Comparison of ENCODE assay signal across 7 cellular contexts in genomic region chr4:123785515-123785914, GRCh38.
DNase-seq lines count a peak whose midpoint lies in the region; TF ChIP-seq lines count a peak whose summit lies in the region.

No MANE protein-coding gene starts in this region.

- H3K9me3 ChIP-seq in muscle layer of colon (ENCODE audit: low read length) (no peaks in the 10 kb centered on the region), uterus (no peaks in the 10 kb centered on the region)

- H3K4me1 ChIP-seq in muscle layer of colon (ENCODE audit: insufficient read depth, low read length), result peaks cover 45% of the 10 kb centered on the region
- no peaks in the 10 kb centered on the region for H3K4me1 ChIP-seq in uterus

- peak; percentile 71 for DNase-seq in RPMI7951 (ENCODE audit: low read depth)
- DNase-seq in fibroblast of peridontal ligament (ENCODE audit: extremely low read depth), result peak; percentile 93
- peak; percentile 56 to 77 for DNase-seq in uterus
- no peak for DNase-seq in OCI-M2 (lab: John Stamatoyannopoulos, UW; ENCODE audit: unreplicated experiment)
- DNase-seq in NCI-H1694 (lab: John Stamatoyannopoulos, UW), result no peak
- no peak for DNase-seq in SHP77 (lab: John Stamatoyannopoulos, UW)

- H3K9ac ChIP-seq in muscle layer of colon (ENCODE audit: low read length), result no peak overlapping the region

- H3K27ac ChIP-seq in muscle layer of colon (ENCODE audit: low read depth, low read length) (peak overlapping the region; percentile 27), uterus (peak overlapping the region in 1 of 2 donors; percentile 39)

- no peak for TF ChIP-seq POLR2A in uterus (IDR thresholded peaks at IDR 0.05)

- TF ChIP-seq CTCF in uterus (IDR thresholded peaks at IDR 0.05), result no peak

- H3K27me3 ChIP-seq in muscle layer of colon (ENCODE audit: control insufficient read depth in 1 of 2, insufficient read depth in 2 of 2, low read length in 2 of 2) (no peaks in the 10 kb centered on the region), uterus (no peaks in the 10 kb centered on the region)

- H3K36me3 ChIP-seq in muscle layer of colon (ENCODE audit: insufficient read depth, low read length) (no peaks in the 10 kb centered on the region), uterus (no peaks in the 10 kb centered on the region)

- no peak overlapping the region for H3K4me3 ChIP-seq in muscle layer of colon (ENCODE audit: low read depth in 1 of 2, low read length in 2 of 2)
- H3K4me3 ChIP-seq in uterus, result no peak overlapping the region

- intact Hi-C loops in uterus (cut with DNase I; ENCODE audit: low total_unique reads), result no loop called here

Comparison
In these comparisons a context has a peak if more than half of its experiments do, and no peak if none do; other contexts are left out.
1. DNase-seq: peak in RPMI7951 (single experiment), fibroblast of peridontal ligament (single experiment) and uterus (2 of 2); none in OCI-M2 (single experiment), NCI-H1694 (single experiment) and SHP77 (0 of 2).